22 cellular contexts compared by ENCODE assay signal in the genomic region with DNA sequence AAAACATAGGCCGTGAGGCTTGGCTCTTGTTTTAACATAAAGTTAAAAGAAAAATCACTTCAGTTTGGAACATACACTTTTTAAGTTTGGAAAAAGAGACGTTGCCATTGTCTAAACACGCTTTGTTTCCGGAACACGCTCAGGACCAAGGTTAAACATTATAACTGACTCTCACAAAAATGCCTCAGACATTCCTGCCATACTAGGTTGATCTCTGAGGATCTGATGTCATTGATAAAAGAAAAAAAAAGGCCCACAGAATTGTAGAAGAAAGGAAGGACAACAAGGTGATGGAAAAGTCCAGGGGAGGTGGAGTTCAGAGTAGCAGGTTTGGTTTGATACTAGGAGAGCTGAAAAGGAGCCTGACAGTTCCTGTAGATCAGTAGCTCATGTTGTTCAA.
"Had no signal": no experiment of that assay in that cellular context is flagged by ENCODE, and none has a peak within 500 bp of the region (broad histone marks: within the 10 kb centered on the region; RNA-seq: fewer than 3 reads in every experiment).

No MANE protein-coding gene starts in this region.

- H3K27ac ChIP-seq: left ventricle myocardium inferior, testis, upper lobe of left lung, WERI-Rb-1 had no signal

- DNase-seq: activated CD4-positive, alpha-beta T cell treated with anti-CD3 and anti-CD28 coated beads for 1 hour; activated CD4-positive, alpha-beta T cell treated with anti-CD3 and anti-CD28 coated beads, Interleukin-2, amount 50 U/mL, for 1 hour; activated CD8-positive, alpha-beta T cell treated with anti-CD3 and anti-CD28 coated beads, Interleukin-2, amount 10 ng/mL, durations not matched to agents 7 days and 5 days; activated gamma-delta T cell; activated naive CD4-positive, alpha-beta T cell treated with anti-CD3 and anti-CD28 coated beads, Interleukin-2, amount 50 U/mL, for 16 hours; activated naive CD8-positive, alpha-beta T cell treated with anti-CD3 and anti-CD28 coated beads, Interleukin-2, amount 50 U/mL, for 24 hours; cerebellar nuclear complex; cortex of kidney; endodermal cell; left ventricle myocardium inferior; mammary epithelial cell; mucosa of descending colon; naive B cell; occipital lobe; posterior cingulate gyrus; small intestine; stimulated activated naive B cell treated with anti-CD40 and anti-IgM and Interleukin-4, amounts not matched to agents 10 μg/mL and 1 μg/mL and 100 μg/mL, for 72 hours; testis; upper lobe of left lung; WERI-Rb-1 had no signal

- H3K4me3 ChIP-seq: left ventricle myocardium inferior, mucosa of descending colon, testis, upper lobe of left lung had no signal

- H3K9me3 ChIP-seq: left ventricle myocardium inferior, mucosa of descending colon, testis, upper lobe of left lung had no signal

- H3K27me3 ChIP-seq: testis, upper lobe of left lung had no signal

- ATAC-seq: activated CD8-positive, alpha-beta T cell treated with anti-CD3 and anti-CD28 coated beads, Interleukin-2, amount 10 ng/mL, durations not matched to agents 7 days and 5 days; activated naive CD8-positive, alpha-beta T cell treated with anti-CD3 and anti-CD28 coated beads, Interleukin-2, amount 50 U/mL, for 24 hours; mucosa of descending colon; sciatic nerve; stimulated activated naive B cell treated with anti-CD40 and anti-IgM and Interleukin-4, amounts not matched to agents 10 μg/mL and 1 μg/mL and 100 μg/mL, for 72 hours had no signal

- FAIRE-seq: small intestine, TTC549 had no signal

- H3K36me3 ChIP-seq: WERI-Rb-1 had no signal

- H3K4me1 ChIP-seq: left ventricle myocardium inferior, testis had no signal
